In the genomic region with DNA sequence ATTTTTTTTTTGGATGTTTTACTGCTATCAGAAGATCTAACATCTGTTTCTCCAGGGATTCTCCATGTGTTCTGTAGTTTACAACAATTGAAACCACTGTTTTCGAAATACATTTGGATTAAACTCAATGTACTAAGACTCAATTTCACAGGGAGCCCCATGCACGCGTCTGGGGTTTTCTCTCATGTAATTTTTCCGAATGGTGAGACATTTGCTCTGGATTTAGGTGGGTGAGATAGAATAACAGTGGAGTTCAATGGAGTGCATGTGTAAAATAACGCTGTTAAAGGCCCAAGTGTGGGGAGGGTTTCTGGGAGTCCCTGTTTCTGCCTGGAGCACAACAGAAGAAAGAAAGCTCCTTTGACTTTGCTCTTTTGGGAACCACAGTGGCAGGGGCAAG, we compare ENCODE assay signal across 36 cellular contexts.
"Had no signal": no experiment of that assay in that cellular context is flagged by ENCODE, and none has a peak within 500 bp of the region (broad histone marks: within the 10 kb centered on the region; RNA-seq: fewer than 3 reads in every experiment).

No MANE protein-coding gene starts in this region.

- H3K4me1 Mint-ChIP-seq: activated B cell treated with CpG ODN at 0.5 μM for 24 hours; activated naive CD8-positive, alpha-beta T cell treated with anti-CD3 and anti-CD28 coated beads for 36 hours; activated T-helper 17 cell treated with anti-CD3 and anti-CD28 coated beads, Interleukin-2, amount 50 U/mL, for 72 hours had no signal

- H3K27ac ChIP-seq: adrenal gland, body of pancreas, brain microvascular endothelial cell, breast epithelium, VCaP had no signal

- ATAC-seq: activated CD8-positive, alpha-beta T cell treated with anti-CD3 and anti-CD28 coated beads for 36 hours; activated naive CD4-positive, alpha-beta T cell treated with anti-CD3 and anti-CD28 coated beads, Interleukin-2, amount 50 U/mL, for 72 hours; activated T-cell treated with anti-CD3 and anti-CD28 coated beads, Interleukin-2, amount 50 U/mL, for 4 hours; activated T-cell treated with anti-CD3 and anti-CD28 coated beads, Interleukin-2, amount 50 U/mL, for 72 hours; activated T-helper 17 cell treated with anti-CD3 and anti-CD28 coated beads, Interleukin-2, amount 50 U/mL, for 72 hours; body of pancreas had no signal

- H3K36me3 Mint-ChIP-seq: activated CD4-positive, alpha-beta memory T cell treated with anti-CD3 and anti-CD28 coated beads for 36 hours; activated naive CD4-positive, alpha-beta T cell treated with anti-CD3 and anti-CD28 coated beads, Interleukin-2, amount 50 U/mL, for 72 hours; activated naive CD8-positive, alpha-beta T cell treated with anti-CD3 and anti-CD28 coated beads for 36 hours had no signal

- H3K9me3 Mint-ChIP-seq: activated CD4-positive, alpha-beta memory T cell treated with anti-CD3 and anti-CD28 coated beads for 36 hours; activated CD4-positive, alpha-beta T cell treated with anti-CD3 and anti-CD28 coated beads, Interleukin-2, amount 10 ng/mL, durations not matched to agents 24 days and 14 days; activated CD8-positive, alpha-beta T cell treated with anti-CD3 and anti-CD28 coated beads for 36 hours; activated naive CD4-positive, alpha-beta T cell treated with anti-CD3 and anti-CD28 coated beads for 36 hours; activated T-cell treated with anti-CD3 and anti-CD28 coated beads, Interleukin-2, amount 50 U/mL, for 4 hours; T-helper 1 cell treated with Interleukin-12 subunit alpha and Interleukin-12 subunit beta and Interleukin-4 antibody, amounts not matched to agents 30 μg/mL and 1 μg/mL, for 36 hours; T-helper 2 cell treated with Interferon-gamma antibody and Interleukin-4, amounts not matched to agents 5 μg/mL and 100 μg/mL, for 36 hours had no signal

- H3K4me3 ChIP-seq: adrenal gland, body of pancreas, breast epithelium had no signal

- H3K27ac Mint-ChIP-seq: activated B cell treated with CpG ODN at 0.5 μM for 24 hours; activated CD4-positive, alpha-beta memory T cell treated with anti-CD3 and anti-CD28 coated beads for 36 hours; activated CD4-positive, alpha-beta T cell treated with anti-CD3 and anti-CD28 coated beads, Interleukin-2, amount 10 ng/mL, durations not matched to agents 24 days and 14 days; activated CD8-positive, alpha-beta T cell treated with anti-CD3 and anti-CD28 coated beads for 36 hours; activated naive CD4-positive, alpha-beta T cell treated with anti-CD3 and anti-CD28 coated beads for 36 hours; activated naive CD4-positive, alpha-beta T cell treated with anti-CD3 and anti-CD28 coated beads, Interleukin-2, amount 50 U/mL, for 72 hours; activated naive CD8-positive, alpha-beta T cell treated with anti-CD3 and anti-CD28 coated beads for 36 hours; activated T-cell treated with anti-CD3 and anti-CD28 coated beads, Interleukin-2, amount 50 U/mL, for 72 hours; activated T-helper 1 cell treated with anti-CD3 and anti-CD28 coated beads, Interleukin-12 subunit alpha, Interleukin-12 subunit beta, Interleukin-2, Interleukin-4 antibody, amounts not matched to agents 30 ng/mL and 10 ng/mL and 1 ng/mL, durations not matched to agents 14 hours and 24 hours and 36 hours; activated T-helper 17 cell treated with anti-CD3 and anti-CD28 coated beads, Interleukin-2, amount 50 U/mL, for 72 hours; T-helper 1 cell treated with Interleukin-12 subunit alpha and Interleukin-12 subunit beta and Interleukin-4 antibody, amounts not matched to agents 30 μg/mL and 1 μg/mL, for 36 hours; T-helper 2 cell treated with Interferon-gamma antibody and Interleukin-4, amounts not matched to agents 5 μg/mL and 100 μg/mL, for 36 hours had no signal

- H3K4me1 ChIP-seq: adrenal gland, body of pancreas, breast epithelium had no signal

- H3K27me3 ChIP-seq: adrenal gland, body of pancreas, brain microvascular endothelial cell, breast epithelium had no signal

- H3K9me3 ChIP-seq: adrenal gland, body of pancreas, breast epithelium had no signal

- H3K4me3 Mint-ChIP-seq: activated B cell treated with CpG ODN at 0.5 μM for 24 hours; activated CD4-positive, alpha-beta memory T cell treated with anti-CD3 and anti-CD28 coated beads for 36 hours; activated CD4-positive, alpha-beta T cell treated with anti-CD3 and anti-CD28 coated beads, Interleukin-2, amount 10 ng/mL, durations not matched to agents 24 days and 14 days; activated CD8-positive, alpha-beta T cell treated with anti-CD3 and anti-CD28 coated beads for 36 hours; activated naive CD4-positive, alpha-beta T cell treated with anti-CD3 and anti-CD28 coated beads for 36 hours; activated naive CD8-positive, alpha-beta T cell treated with anti-CD3 and anti-CD28 coated beads for 36 hours; activated T-cell treated with anti-CD3 and anti-CD28 coated beads, Interleukin-2, amount 50 U/mL, for 4 hours; activated T-cell treated with anti-CD3 and anti-CD28 coated beads, Interleukin-2, amount 50 U/mL, for 72 hours; activated T-helper 1 cell treated with anti-CD3 and anti-CD28 coated beads, Interleukin-12 subunit alpha, Interleukin-12 subunit beta, Interleukin-2, Interleukin-4 antibody, amounts not matched to agents 30 ng/mL and 10 ng/mL and 1 ng/mL, durations not matched to agents 14 hours and 24 hours and 36 hours; activated T-helper 17 cell treated with anti-CD3 and anti-CD28 coated beads, Interleukin-2, amount 50 U/mL, for 72 hours; T-helper 1 cell treated with Interleukin-12 subunit alpha and Interleukin-12 subunit beta and Interleukin-4 antibody, amounts not matched to agents 30 μg/mL and 1 μg/mL, for 36 hours; T-helper 2 cell treated with Interferon-gamma antibody and Interleukin-4, amounts not matched to agents 5 μg/mL and 100 μg/mL, for 36 hours had no signal

- DNase-seq: activated B cell treated with CpG ODN at 0.5 μM for 24 hours; activated CD4-positive, alpha-beta memory T cell treated with anti-CD3 and anti-CD28 coated beads for 36 hours; activated CD4-positive, alpha-beta T cell treated with anti-CD3 and anti-CD28 coated beads for 4 hours; activated CD4-positive, alpha-beta T cell treated with anti-CD3 and anti-CD28 coated beads, Interleukin-2, amount 10 ng/mL, durations not matched to agents 24 days and 14 days; activated CD4-positive, alpha-beta T cell treated with anti-CD3 and anti-CD28 coated beads, Interleukin-2, amount 50 U/mL, for 1 hour; activated CD4-positive, alpha-beta T cell treated with anti-CD3 and anti-CD28 coated beads, Interleukin-2, amount 50 U/mL, for 4 hours; activated CD4-positive, CD25-positive, alpha-beta regulatory T cell treated with anti-CD3 and anti-CD28 coated beads, Interleukin-2, amount 50 U/mL, for 72 hours; activated CD8-positive, alpha-beta memory T cell treated with anti-CD3 and anti-CD28 coated beads, Interleukin-2, amount 50 U/mL, for 4 hours; activated CD8-positive, alpha-beta T cell treated with anti-CD3 and anti-CD28 coated beads for 36 hours; activated effector memory CD4-positive, alpha-beta T cell treated with anti-CD3 and anti-CD28 coated beads, Interleukin-2, amount 50 U/mL, for 16 hours; activated gamma-delta T cell treated with Interleukin-2 at 50 U/mL for 16 hours; activated naive CD4-positive, alpha-beta T cell; activated naive CD4-positive, alpha-beta T cell treated with anti-CD3 and anti-CD28 coated beads for 36 hours; activated naive CD4-positive, alpha-beta T cell treated with anti-CD3 and anti-CD28 coated beads, Interleukin-2, amount 50 U/mL, for 16 hours; activated naive CD8-positive, alpha-beta T cell treated with anti-CD3 and anti-CD28 coated beads for 36 hours; activated T-cell treated with anti-CD3 and anti-CD28 coated beads for 4 hours; activated T-cell treated with anti-CD3 and anti-CD28 coated beads, Interleukin-2, amount 50 U/mL, for 1 hour; activated T-cell treated with anti-CD3 and anti-CD28 coated beads, Interleukin-2, amount 50 U/mL, for 4 hours; activated T-cell treated with anti-CD3 and anti-CD28 coated beads, Interleukin-2, amount 50 U/mL, for 72 hours; adrenal gland; amniotic stem cell; aorta; body of pancreas; brain microvascular endothelial cell; central memory CD4-positive, alpha-beta T cell; SW 1271; T-helper 1 cell; T-helper 2 cell; T-helper 9 cell had no signal

- H3K27me3 Mint-ChIP-seq: activated B cell treated with CpG ODN at 0.5 μM for 24 hours; activated CD4-positive, alpha-beta T cell treated with anti-CD3 and anti-CD28 coated beads, Interleukin-2, amount 10 ng/mL, durations not matched to agents 24 days and 14 days; activated CD8-positive, alpha-beta T cell treated with anti-CD3 and anti-CD28 coated beads for 36 hours had no signal

- H3K36me3 ChIP-seq: adrenal gland, brain microvascular endothelial cell, breast epithelium had no signal
